ENCODE assay signal across 1 cellular context in genomic region chr15:86624261-86625036, GRCh38.
TF ChIP-seq lines count a peak whose summit lies in the region.

No MANE protein-coding gene starts in this region.

TF ChIP-seq in HCT116, 20 proteins besides CTCF, POLR2A, EP300 and RAD21 (continued from another document):
- no peak for TF ChIP-seq REST (IDR thresholded peaks at IDR 0.05; ENCODE audit: low read depth)
- no peak for TF ChIP-seq ZBTB33 (IDR thresholded peaks at IDR 0.05; ENCODE audit: extremely low read depth, insufficient replicate concordance, low read length)
